ENCODE assay signal across 16 cellular contexts in genomic region chr7:112987171-112987570, GRCh38.
A peak's percentile ranks its signal among the peaks of the same experiment; 100 is the strongest.
DNase-seq lines count a peak whose midpoint lies in the region; ATAC-seq, FAIRE-seq and TF ChIP-seq lines count a peak whose summit lies in the region.
"Had no signal": no experiment of that assay in that cellular context is flagged by ENCODE, and none has a peak within 500 bp of the region (broad histone marks: within the 10 kb centered on the region; RNA-seq: fewer than 3 reads in every experiment).

No MANE protein-coding gene starts in this region.

- H3K4me2 ChIP-seq in astrocyte (ENCODE audit: low read length): peak overlapping the region; percentile 17
- no peak overlapping the region for H3K4me2 ChIP-seq in neural cell (ENCODE audit: low read length)
- H3K4me2 ChIP-seq: A549 had no signal

- H3K27ac Mint-ChIP-seq in HFFc6 (no peak overlapping the region), astrocyte (ENCODE audit: unreplicated experiment) (no peak overlapping the region)
- H3K27ac Mint-ChIP-seq: CD4-positive, CD25-positive, alpha-beta regulatory T cell; IgD-negative memory B cell had no signal

- no peaks in the 10 kb centered on the region for H4K20me1 ChIP-seq in astrocyte (ENCODE audit: insufficient read depth, low read length)
- no peaks in the 10 kb centered on the region for H4K20me1 ChIP-seq in neural cell (ENCODE audit: insufficient read depth)

- no peaks in the 10 kb centered on the region for H3K9me2 ChIP-seq in neural cell (ENCODE audit: insufficient read depth, low read length)

- H3K36me3 ChIP-seq in astrocyte (ENCODE audit: insufficient read depth, low read length): no peaks in the 10 kb centered on the region
- no peaks in the 10 kb centered on the region for H3K36me3 ChIP-seq in neural cell (ENCODE audit: insufficient read depth, low read length)

- FAIRE-seq in astrocyte (lab: Jason Lieb, UNC): no peak
- FAIRE-seq: A549, H1 had no signal

- peaks cover 5% of the 10 kb centered on the region for H3F3A ChIP-seq in neural cell (ENCODE audit: insufficient read depth, low read length, poor library complexity, severe bottlenecking)

- no peak overlapping the region for H3K4me3 ChIP-seq in AG10803 (ENCODE audit: low read length)
- no peak overlapping the region for H3K4me3 ChIP-seq in astrocyte (ENCODE audit: insufficient read depth, low read depth, low read length)
- H3K4me3 ChIP-seq in neural cell (ENCODE audit: low read length): no peak overlapping the region
- H3K4me3 ChIP-seq: A549, SK-N-MC had no signal

- H3K4me3 Mint-ChIP-seq in HFFc6: peak overlapping the region; percentile 71
- no peak overlapping the region for H3K4me3 Mint-ChIP-seq in astrocyte (ENCODE audit: unreplicated experiment)
- H3K4me3 Mint-ChIP-seq: CD4-positive, CD25-positive, alpha-beta regulatory T cell; IgD-negative memory B cell had no signal

- no peak for TF ChIP-seq RAD21 in neural cell (conservative IDR thresholded peaks at IDR 0.05)

- TF ChIP-seq EP300 in neural cell (conservative IDR thresholded peaks at IDR 0.05; ENCODE audit: poor library complexity, severe bottlenecking): no peak

- no peak for TF ChIP-seq CTCF in AG10803 (conservative IDR thresholded peaks at IDR 0.05; ENCODE audit: low read length)
- TF ChIP-seq CTCF in HFFc6 (IDR thresholded peaks at IDR 0.05): no peak
- TF ChIP-seq CTCF in astrocyte (IDR thresholded peaks at IDR 0.05; ENCODE audit: insufficient read depth, low read depth, low read length): no peak
- TF ChIP-seq CTCF in neural cell (IDR thresholded peaks at IDR 0.05; ENCODE audit: poor library complexity, severe bottlenecking): no peak

- H3K36me3 Mint-ChIP-seq in HFFc6 (ENCODE audit: low read depth): peaks cover 16% of the 10 kb centered on the region
- H3K36me3 Mint-ChIP-seq in astrocyte (ENCODE audit: low read depth, unreplicated experiment): no peaks in the 10 kb centered on the region
- H3K36me3 Mint-ChIP-seq: CD4-positive, CD25-positive, alpha-beta regulatory T cell had no signal

- peaks cover 4% of the 10 kb centered on the region for H3K4me1 Mint-ChIP-seq in HFFc6 (ENCODE audit: low read depth)
- H3K4me1 Mint-ChIP-seq in astrocyte (ENCODE audit: low read depth, unreplicated experiment): peaks cover 19% of the 10 kb centered on the region
- H3K4me1 Mint-ChIP-seq: CD4-positive, CD25-positive, alpha-beta regulatory T cell had no signal

- peak overlapping the region; percentile 89 for H3K27ac ChIP-seq in astrocyte (ENCODE audit: low read depth, low read length)
- peak overlapping the region; percentile 66 for H3K27ac ChIP-seq in neural cell (ENCODE audit: low read length)
- H3K27ac ChIP-seq: A549, SK-N-MC had no signal

- DNase-seq in AG10803 (ENCODE audit: low read depth) (peak; percentile 30), HFFc6 (no peak), astrocyte (ENCODE audit: low read depth) (no peak), NCI-H69 (lab: John Stamatoyannopoulos, UW) (no peak)
- DNase-seq: CD4-positive, CD25-positive, alpha-beta regulatory T cell; NCI-H1417 treated with DMSO at 0.1 percent for 48 hours; NCI-H2029; NCI-H2171 treated with DMSO at 0.1 percent for 48 hours; NCI-H510A had no signal

- ATAC-seq in HG02571 (IDR thresholded peaks at IDR 0.05; ENCODE audit: unreplicated experiment): no peak
- no peak for ATAC-seq in HG03108 (IDR thresholded peaks at IDR 0.05; ENCODE audit: unreplicated experiment)
- ATAC-seq: A549 had no signal

- peaks cover 13% of the 10 kb centered on the region for H3K4me1 ChIP-seq in astrocyte (ENCODE audit: insufficient read depth, low read length)
- H3K4me1 ChIP-seq: A549 had no signal

- H3K9me3 ChIP-seq in astrocyte (ENCODE audit: insufficient read depth, low read depth, low read length) (no peaks in the 10 kb centered on the region), neural cell (ENCODE audit: low read length) (no peaks in the 10 kb centered on the region)
- H3K9me3 ChIP-seq: A549 had no signal

- peaks cover 2% of the 10 kb centered on the region; the same call in 1 of the 2 replicates for H3K27me3 Mint-ChIP-seq in HFFc6 (ENCODE audit: insufficient read depth)
- no peaks in the 10 kb centered on the region for H3K27me3 Mint-ChIP-seq in astrocyte (ENCODE audit: low read depth, unreplicated experiment)
- H3K27me3 Mint-ChIP-seq: IgD-negative memory B cell had no signal

- H3K79me2 ChIP-seq in astrocyte (ENCODE audit: insufficient read depth, low read length): peaks cover 4% of the 10 kb centered on the region
- no peaks in the 10 kb centered on the region for H3K79me2 ChIP-seq in neural cell (replicated peaks; ENCODE audit: insufficient read depth, low read length)

- H3K27me3 ChIP-seq in astrocyte (ENCODE audit: insufficient read depth, low read length): no peaks in the 10 kb centered on the region
- no peaks in the 10 kb centered on the region for H3K27me3 ChIP-seq in neural cell (ENCODE audit: insufficient read depth, low read depth, low read length)

- H2AFZ ChIP-seq in astrocyte (ENCODE audit: low read depth, low read length) (no peak overlapping the region), neural cell (ENCODE audit: low read depth, low read length) (no peak overlapping the region)

- no peaks in the 10 kb centered on the region for H3K9me3 Mint-ChIP-seq in HFFc6
- H3K9me3 Mint-ChIP-seq in astrocyte (ENCODE audit: unreplicated experiment): no peaks in the 10 kb centered on the region
- H3K9me3 Mint-ChIP-seq: IgD-negative memory B cell had no signal

- no peak overlapping the region for H3K9ac ChIP-seq in astrocyte (ENCODE audit: low read length)
- H3K9ac ChIP-seq in neural cell (ENCODE audit: low read length): no peak overlapping the region

TF ChIP-seq in neural cell, 6 proteins besides CTCF, POLR2A, EP300 and RAD21:
- TF ChIP-seq MXI1 (conservative IDR thresholded peaks at IDR 0.05; ENCODE audit: poor library complexity, severe bottlenecking) (no peak), POLR2AphosphoS5 (IDR thresholded peaks at IDR 0.05) (no peak), TAF1 (IDR thresholded peaks at IDR 0.05; ENCODE audit: low read depth) (no peak), REST (IDR thresholded peaks at IDR 0.05; ENCODE audit: borderline replicate concordance) (no peak)
